20 cellular contexts compared by ENCODE assay signal in genomic region chr3:183502237-183502636, GRCh38. TPM values are rescaled to one million over a fixed set of nuclear protein-coding genes. Genes with fewer than 3 reads are reported as not detected.
"Had no signal": no experiment of that assay in that cellular context is flagged by ENCODE, and none has a peak within 500 bp of the region (broad histone marks: within the 10 kb centered on the region; RNA-seq: fewer than 3 reads in every experiment).

No MANE protein-coding gene starts in this region.

- H3K27ac Mint-ChIP-seq: activated naive CD8-positive, alpha-beta T cell treated with anti-CD3 and anti-CD28 coated beads, Interleukin-2, amount 50 U/mL, for 24 hours had no signal

- H3K9me3 ChIP-seq: colonic mucosa, suprapubic skin, uterus had no signal

- ATAC-seq: activated naive CD8-positive, alpha-beta T cell treated with anti-CD3 and anti-CD28 coated beads, Interleukin-2, amount 50 U/mL, for 24 hours; stimulated activated naive CD8-positive, alpha-beta T cell treated with anti-CD3 and anti-CD28 coated beads, Interleukin-15, amount 100 ng/mL, for 72 hours had no signal

- H3K9me3 Mint-ChIP-seq: activated T-helper 1 cell treated with anti-CD3 and anti-CD28 coated beads, Interleukin-12 subunit alpha, Interleukin-12 subunit beta, Interleukin-2, Interleukin-4 antibody, amounts not matched to agents 30 ng/mL and 10 ng/mL and 1 ng/mL, durations not matched to agents 14 hours and 24 hours and 36 hours; stimulated activated naive CD8-positive, alpha-beta T cell treated with anti-CD3 and anti-CD28 coated beads, Interleukin-15, amount 100 ng/mL, for 72 hours had no signal

- H3K36me3 ChIP-seq: brain microvascular endothelial cell, colonic mucosa, suprapubic skin, transverse colon, uterus had no signal

- DNase-seq: activated CD4-positive, alpha-beta T cell treated with anti-CD3 and anti-CD28 coated beads, Interleukin-2, amount 50 U/mL, for 4 hours; activated CD4-positive, CD25-positive, alpha-beta regulatory T cell treated with anti-CD3 and anti-CD28 coated beads, Interleukin-2, amount 50 U/mL, for 72 hours; activated naive CD4-positive, alpha-beta T cell treated with anti-CD3 and anti-CD28 coated beads for 36 hours; activated naive CD8-positive, alpha-beta T cell treated with anti-CD3 and anti-CD28 coated beads, Interleukin-2, amount 50 U/mL, for 24 hours; aorta; brain microvascular endothelial cell; central memory CD4-positive, alpha-beta T cell; colonic mucosa; foreskin melanocyte; left lung; stimulated activated naive CD8-positive, alpha-beta T cell treated with anti-CD3 and anti-CD28 coated beads, Interleukin-15, amount 100 ng/mL, for 72 hours; T-helper 2 cell; transverse colon; uterus had no signal

- H3K4me1 ChIP-seq: colonic mucosa, suprapubic skin, transverse colon, uterus had no signal

- H3K4me1 Mint-ChIP-seq: activated naive CD8-positive, alpha-beta T cell treated with anti-CD3 and anti-CD28 coated beads, Interleukin-2, amount 50 U/mL, for 24 hours had no signal

- H3K27me3 ChIP-seq: brain microvascular endothelial cell, colonic mucosa, left lung, suprapubic skin, transverse colon, uterus had no signal

- H3K4me3 ChIP-seq: colonic mucosa, left lung, suprapubic skin, transverse colon, uterus had no signal

- H3K27me3 Mint-ChIP-seq: activated naive CD8-positive, alpha-beta T cell treated with anti-CD3 and anti-CD28 coated beads, Interleukin-2, amount 50 U/mL, for 24 hours; stimulated activated naive CD8-positive, alpha-beta T cell treated with anti-CD3 and anti-CD28 coated beads, Interleukin-15, amount 100 ng/mL, for 72 hours had no signal

- H3K27ac ChIP-seq: brain microvascular endothelial cell, colonic mucosa, left lung, suprapubic skin, transverse colon, uterus had no signal

- H3K4me3 Mint-ChIP-seq: activated naive CD4-positive, alpha-beta T cell treated with anti-CD3 and anti-CD28 coated beads for 36 hours; activated naive CD8-positive, alpha-beta T cell treated with anti-CD3 and anti-CD28 coated beads, Interleukin-2, amount 50 U/mL, for 24 hours; activated T-helper 1 cell treated with anti-CD3 and anti-CD28 coated beads, Interleukin-12 subunit alpha, Interleukin-12 subunit beta, Interleukin-2, Interleukin-4 antibody, amounts not matched to agents 30 ng/mL and 10 ng/mL and 1 ng/mL, durations not matched to agents 14 hours and 24 hours and 36 hours; stimulated activated naive CD8-positive, alpha-beta T cell treated with anti-CD3 and anti-CD28 coated beads, Interleukin-15, amount 100 ng/mL, for 72 hours had no signal

RNA-seq across cellular contexts. Expression of gene KLHL6, which starts 53.3 kb away (rescaled TPM):
- total RNA-seq: epithelial cell of proximal tubule, kidney epithelial cell, myocyte had no signal
- polyA plus RNA-seq: neural cell had no signal
